8 cellular contexts compared by ENCODE assay signal in the genomic region with DNA sequence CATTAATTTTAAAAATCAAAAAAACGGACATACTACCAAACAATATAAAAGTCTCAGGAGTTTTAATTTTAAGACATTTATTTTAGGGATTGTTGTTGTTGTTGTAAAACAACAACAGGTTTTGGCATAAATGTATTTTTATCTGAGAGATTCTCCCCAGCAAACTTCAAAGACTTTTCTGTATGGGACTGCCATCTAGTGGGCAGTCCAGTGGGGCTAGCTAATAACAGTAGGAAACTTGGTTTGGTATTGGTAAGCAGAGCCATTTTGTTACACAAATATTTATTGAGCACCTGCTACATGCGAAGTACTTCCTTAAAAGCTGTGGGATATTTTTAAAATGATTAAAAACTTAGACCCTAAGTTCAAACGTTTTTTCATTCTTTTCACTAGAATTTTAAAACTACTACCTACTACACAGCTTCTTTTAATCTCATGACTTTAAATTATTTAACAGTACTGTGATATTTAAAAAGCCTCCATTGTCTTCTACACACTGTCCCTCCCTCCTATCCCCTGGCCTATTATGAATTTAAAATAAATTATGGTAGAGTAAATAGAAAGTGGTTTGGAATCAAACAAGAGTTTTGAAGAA.
A peak's percentile ranks its signal among the peaks of the same experiment; 100 is the strongest.
DNase-seq lines count a peak whose midpoint lies in the region; ATAC-seq and TF ChIP-seq lines count a peak whose summit lies in the region.

No MANE protein-coding gene starts in this region.

- intact Hi-C loops in right lobe of liver (cut with DNase I), result no loop called here

- POLR2A ChIA-PET in AG04450 (lab: Yijun Ruan, JAX), result no interaction called here

- H3K36me3 ChIP-seq in brain microvascular endothelial cell (replicated peaks), result no peaks in the 10 kb centered on the region
- H3K36me3 ChIP-seq in right lobe of liver, result no peaks in the 10 kb centered on the region
- H3K36me3 ChIP-seq in H7 (replicated peaks; ENCODE audit: control insufficient read depth, insufficient read depth, low read length), result no peaks in the 10 kb centered on the region

- TF ChIP-seq CTCF in AG04450 (IDR thresholded peaks at IDR 0.05; ENCODE audit: low read depth, low read length) (peak; percentile 90), NB4 (IDR thresholded peaks at IDR 0.05; ENCODE audit: low read depth, low read length) (peak; percentile 59), brain microvascular endothelial cell (IDR thresholded peaks at IDR 0.05; ENCODE audit: low read depth, low read length, missing control alignments) (peak; percentile 86), right lobe of liver (IDR thresholded peaks at IDR 0.05) (peak in 3 of 4 donors; percentile 47 to 53 (median 49))

- DNase-seq in AG04450 (ENCODE audit: low read depth, low spot score) (peak; percentile 21), NB4 (ENCODE audit: low read depth) (peak; percentile 38), brain microvascular endothelial cell (peak; percentile 16), right lobe of liver (no peak), H7 (no peak), mesenteric fat pad (ENCODE audit: low spot score) (no peak)
- DNase-seq in stimulated activated CD4-positive, alpha-beta T cell treated with anti-CD3 and anti-CD28 coated beads, Interleukin-1b, Interleukin-23, amount 100 ng/mL, for 48 hours, result no peak

- TF ChIP-seq POLR2A in NB4 (IDR thresholded peaks at IDR 0.05; ENCODE audit: extremely low read depth, insufficient read length), result no peak
- TF ChIP-seq POLR2A in right lobe of liver (IDR thresholded peaks at IDR 0.05), result no peak

- H3K4me1 ChIP-seq in right lobe of liver, result no peaks in the 10 kb centered on the region

- no peak overlapping the region for H3K4me3 ChIP-seq in AG04450 (ENCODE audit: low read depth, low read length)
- H3K4me3 ChIP-seq in NB4 (ENCODE audit: low read depth, low read length), result no peak overlapping the region
- H3K4me3 ChIP-seq in brain microvascular endothelial cell (ENCODE audit: low read depth, low read length), result no peak overlapping the region
- H3K4me3 ChIP-seq in right lobe of liver, result no peak overlapping the region
- no peak overlapping the region for H3K4me3 ChIP-seq in H7 (ENCODE audit: insufficient read depth, low read depth, low read length)

- H3K27ac ChIP-seq in AG04450 (ENCODE audit: low read depth, low read length) (no peak overlapping the region), brain microvascular endothelial cell (no peak overlapping the region), right lobe of liver (no peak overlapping the region)

- peak; percentile 72 for ATAC-seq in GM19328 (IDR thresholded peaks at IDR 0.05; ENCODE audit: unreplicated experiment)
- ATAC-seq in right lobe of liver, result peak in 3 of 4 donors; percentile 33 to 43 (median 34)

- WGBS in right lobe of liver (ENCODE audit: insufficient coverage, low coverage, low lambda C conversion rate, missing lambda C conversion rate), result 19% methylated on average over 3 of the region's 3 CpGs

- no peaks in the 10 kb centered on the region for H3K27me3 ChIP-seq in AG04450 (ENCODE audit: control insufficient read depth, insufficient read depth, low read length)
- H3K27me3 ChIP-seq in brain microvascular endothelial cell (replicated peaks), result no peaks in the 10 kb centered on the region
- H3K27me3 ChIP-seq in right lobe of liver, result no peaks in the 10 kb centered on the region
- no peaks in the 10 kb centered on the region for H3K27me3 ChIP-seq in H7 (ENCODE audit: control insufficient read depth, insufficient read depth, low read length)

- CTCF ChIA-PET in AG04450 (lab: Charles Lee), result interaction anchor here (0.5 to 3.0 kb wide), 18 partner anchors 8 to 1291 kb away, joined by 3 to 18 read pairs (median 4); no protein-coding TSS in a partner anchor

- in situ Hi-C loops in brain microvascular endothelial cell (cut with HindIII; ENCODE audit: low pct_ligation_motif_present, low sequenced_read_pairs), result no loop called here

- no peaks in the 10 kb centered on the region for H3K9me3 ChIP-seq in AG04450 (ENCODE audit: control insufficient read depth, insufficient read depth, low read length)
- no peaks in the 10 kb centered on the region for H3K9me3 ChIP-seq in right lobe of liver

Comparison
In these comparisons a context has a peak if more than half of its experiments do, and no peak if none do; other contexts are left out.
1. DNase-seq: peak in AG04450 (single experiment), NB4 (single experiment) and brain microvascular endothelial cell (single experiment); none in right lobe of liver (0 of 3), H7 (single experiment), stimulated activated CD4-positive, alpha-beta T cell treated with anti-CD3 and anti-CD28 coated beads, Interleukin-1b, Interleukin-23, amount 100 ng/mL, for 48 hours (single experiment) and mesenteric fat pad (single experiment).
2. Peak in every context shown above with its lines, with median percentiles within 50 percentile points of each other: CTCF ChIP-seq.